In the genomic region with DNA sequence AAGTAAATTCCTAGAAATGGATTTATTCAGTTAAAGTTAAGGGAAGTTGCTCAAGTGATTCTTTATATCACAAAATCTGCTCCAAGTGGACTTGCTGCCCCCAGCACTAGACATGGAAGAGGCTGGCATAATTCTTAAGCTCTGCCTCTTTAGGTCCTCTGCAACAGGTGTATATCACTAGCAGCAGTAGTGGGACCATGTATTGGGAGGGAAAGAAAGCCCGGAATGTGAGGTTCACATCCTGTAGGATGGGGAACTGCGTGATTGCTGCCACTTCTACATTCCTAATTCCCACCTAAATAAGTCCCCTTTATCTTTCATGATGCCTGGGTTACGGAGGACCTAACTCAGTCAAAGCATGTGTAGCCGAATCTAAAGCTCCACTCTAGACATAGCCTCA, we compare ENCODE assay signal across 36 cellular contexts. TPM values are rescaled to one million over a fixed set of nuclear protein-coding genes. Genes with fewer than 3 reads are reported as not detected.
"Had no signal": no experiment of that assay in that cellular context is flagged by ENCODE, and none has a peak within 500 bp of the region (broad histone marks: within the 10 kb centered on the region; RNA-seq: fewer than 3 reads in every experiment).

No MANE protein-coding gene starts in this region.

- H3K9me3 ChIP-seq: MG63 had no signal

- H3K4me3 ChIP-seq: MG63 had no signal

- H3K36me3 ChIP-seq: MG63 had no signal

- DNase-seq: Karpas-422, MG63, MM.1S, NCI-H1048, NCI-H1092, NCI-H1092 treated with DMSO at 0.1 percent for 48 hours, NCI-H1105, NCI-H1105 treated with DMSO at 0.1 percent for 48 hours, NCI-H1417, NCI-H1417 treated with DMSO at 0.1 percent for 48 hours, NCI-H1436, NCI-H1436 treated with DMSO at 0.1 percent for 48 hours, NCI-H146, NCI-H1694, NCI-H1694 treated with DMSO at 0.1 percent for 48 hours, NCI-H187, NCI-H187 treated with DMSO at 0.1 percent for 48 hours, NCI-H1930, NCI-H2029, NCI-H2029 treated with DMSO at 0.1 percent for 48 hours, NCI-H2081, NCI-H2081 treated with DMSO at 0.1 percent for 48 hours, NCI-H2107, NCI-H2171, NCI-H2171 treated with DMSO at 0.1 percent for 48 hours, NCI-H2227 treated with DMSO at 0.1 percent for 48 hours, NCI-H226, NCI-H345, NCI-H446, NCI-H446 treated with DMSO at 0.1 percent for 48 hours, NCI-H510A, NCI-H510A treated with DMSO at 0.1 percent for 48 hours had no signal

RNA-seq across cellular contexts. Expression of a gene that starts 13.2 kb away (rescaled TPM):
- total RNA-seq: LHCN-M2, M059J, MCF 10A, NCI-H460 had no signal
